Comparison of ENCODE assay signal across 13 cellular contexts in genomic region chr1:93605812-93606512, GRCh38.
A peak's percentile ranks its signal among the peaks of the same experiment; 100 is the strongest.
DNase-seq lines count a peak whose midpoint lies in the region; ATAC-seq, FAIRE-seq and TF ChIP-seq lines count a peak whose summit lies in the region.
"Had no signal": no experiment of that assay in that cellular context is flagged by ENCODE, and none has a peak within 500 bp of the region (broad histone marks: within the 10 kb centered on the region; RNA-seq: fewer than 3 reads in every experiment).

No MANE protein-coding gene starts in this region.

- peaks cover 8% of the 10 kb centered on the region for H3K36me3 Mint-ChIP-seq in Calu3 (ENCODE audit: insufficient read depth, unreplicated experiment)

- WGBS in IMR-90 (ENCODE audit: extremely low coverage in 2 of 2, insufficient read length in 1 of 2), 2 experiments = no CpG with 5 or more reads among the region's 4 CpGs

- no peak overlapping the region for H3K4me3 Mint-ChIP-seq in Calu3 (ENCODE audit: low read depth, unreplicated experiment)
- H3K4me3 Mint-ChIP-seq: CD4-positive, alpha-beta memory T cell; effector memory CD8-positive, alpha-beta T cell had no signal

- H3K4me3 ChIP-seq in IMR-90 (ENCODE audit: insufficient read depth, low read depth, low read length) = no peak overlapping the region
- no peak overlapping the region for H3K4me3 ChIP-seq in bronchial epithelial cell (ENCODE audit: low read depth, low read length)
- H3K4me3 ChIP-seq in left lung = no peak overlapping the region

- POLR2A ChIA-PET in IMR-90 (lab: Charles Lee; ENCODE audit: unreplicated experiment) = interaction anchor here (0.6 kb wide), 1 partner anchor 282 kb away, joined by 7 read pairs; no protein-coding TSS in a partner anchor

- no peak overlapping the region for H3K27ac Mint-ChIP-seq in Calu3 (ENCODE audit: unreplicated experiment)
- H3K27ac Mint-ChIP-seq: CD4-positive, alpha-beta memory T cell; effector memory CD8-positive, alpha-beta T cell had no signal

- no peak overlapping the region for H4K91ac ChIP-seq in IMR-90 (ENCODE audit: insufficient read depth, low read depth, low read length)

- TF ChIP-seq POLR2A in IMR-90 (IDR thresholded peaks at IDR 0.05; ENCODE audit: low read depth, low read length) = no peak

- no peak overlapping the region for H2BK15ac ChIP-seq in IMR-90 (ENCODE audit: low read depth, low read length)

- H3K18ac ChIP-seq in IMR-90 (ENCODE audit: low read depth, low read length) = no peak overlapping the region

- FAIRE-seq in bronchial epithelial cell (lab: Jason Lieb, UNC) = no peak

- no peak overlapping the region for H2AK5ac ChIP-seq in IMR-90 (ENCODE audit: low read depth, low read length)

- in situ Hi-C loops in IMR-90 (cut with MboI; ENCODE audit: low sequenced_read_pairs) = no loop called here

- ATAC-seq in IMR-90 (ENCODE audit: low read depth) = peak; percentile 72
- peak; percentile 37 for ATAC-seq in left lung
- ATAC-seq in GM21737 (IDR thresholded peaks at IDR 0.05; ENCODE audit: unreplicated experiment) = no peak
- ATAC-seq in HG03378 (IDR thresholded peaks at IDR 0.05; ENCODE audit: unreplicated experiment) = no peak
- ATAC-seq: effector memory CD8-positive, alpha-beta T cell had no signal

- intact Hi-C loops in IMR-90 (cut with micrococcal nuclease) (no loop called here), left lung (cut with DNase I) (no loop called here), Calu3 (cut with micrococcal nuclease; ENCODE audit: unreplicated experiment) (no loop called here)

- H3K36me3 ChIP-seq in IMR-90 (ENCODE audit: control insufficient read depth, insufficient read depth, low read length) = no peaks in the 10 kb centered on the region
- H3K36me3 ChIP-seq in bronchial epithelial cell (ENCODE audit: control insufficient read depth, insufficient read depth, low read length) = no peaks in the 10 kb centered on the region
- H3K36me3 ChIP-seq in left lung = no peaks in the 10 kb centered on the region

- peaks cover 92% of the 10 kb centered on the region for H4K20me1 ChIP-seq in IMR-90 (ENCODE audit: insufficient read depth, low read length)

- H2AK9ac ChIP-seq in IMR-90 (replicated peaks; ENCODE audit: low read depth, low read length, poor library complexity) = no peak overlapping the region

- H3K27me3 ChIP-seq in IMR-90 (ENCODE audit: control insufficient read depth, insufficient read depth, low read length) (no peaks in the 10 kb centered on the region), bronchial epithelial cell (ENCODE audit: control insufficient read depth, insufficient read depth, low read length) (no peaks in the 10 kb centered on the region), left lung (no peaks in the 10 kb centered on the region)

- no peak overlapping the region for H2AFZ ChIP-seq in IMR-90 (replicated peaks; ENCODE audit: low read length, poor library complexity)

- dilution Hi-C loops in IMR-90 (cut with HindIII; ENCODE audit: low sequenced_read_pairs, unreplicated experiment) = no loop called here

- no peak overlapping the region for H3K9ac ChIP-seq in IMR-90 (ENCODE audit: low read depth, low read length)

- H3K27ac ChIP-seq in IMR-90 (ENCODE audit: insufficient read depth, low read length) (no peak overlapping the region), left lung (no peak overlapping the region)

- H3K4me1 ChIP-seq in IMR-90 (ENCODE audit: control insufficient read depth, insufficient read depth, low read length) (peaks cover 28% of the 10 kb centered on the region), left lung (peaks cover 7 to 15% of the 10 kb centered on the region in 2 donors)

- no peaks in the 10 kb centered on the region for H3K9me3 ChIP-seq in IMR-90 (ENCODE audit: control insufficient read depth, insufficient read depth, low read length)
- no peaks in the 10 kb centered on the region for H3K9me3 ChIP-seq in left lung

- peaks cover 37 to 97% of the 10 kb centered on the region in 2 experiments for H3K79me1 ChIP-seq in IMR-90 (ENCODE audit: low read depth in 1 of 2, low read length in 2 of 2)

- no peak overlapping the region for H3K56ac ChIP-seq in IMR-90 (ENCODE audit: extremely low read depth, insufficient read depth, low read length)

- TF ChIP-seq RAD21 in IMR-90 (IDR thresholded peaks at IDR 0.05; ENCODE audit: low read length) = no peak

- peak overlapping the region; percentile 67; the same call in 1 of the 2 replicates for H3K4me2 ChIP-seq in IMR-90 (ENCODE audit: low read depth, low read length)

- H2BK5ac ChIP-seq in IMR-90 (ENCODE audit: low read depth, low read length, poor library complexity, severe bottlenecking) = peak overlapping the region; percentile 56

- H4K8ac ChIP-seq in IMR-90 (ENCODE audit: low read depth in 2 of 2, low read length in 2 of 2) = no peak overlapping the region

- no peak overlapping the region for H2BK20ac ChIP-seq in IMR-90 (ENCODE audit: low read depth, low read length)

- no peak for TF ChIP-seq CTCF in IMR-90 (conservative IDR thresholded peaks at IDR 0.05; ENCODE audit: low read depth, low read length)
- no peak for TF ChIP-seq CTCF in bronchial epithelial cell (IDR thresholded peaks at IDR 0.05; ENCODE audit: insufficient read depth, low read length, severe bottlenecking)
- no peak for TF ChIP-seq CTCF in left lung (IDR thresholded peaks at IDR 0.05)
- no peak for TF ChIP-seq CTCF in Calu3 (IDR thresholded peaks at IDR 0.05; ENCODE audit: unreplicated experiment)

- no peak overlapping the region for H2BK120ac ChIP-seq in IMR-90 (ENCODE audit: low read depth, low read length)

- no peaks in the 10 kb centered on the region for H3K27me3 Mint-ChIP-seq in Calu3 (ENCODE audit: unreplicated experiment)

- CTCF ChIA-PET in IMR-90 (lab: Yijun Ruan, JAX) (no interaction called here), Calu3 (lab: Charles Lee) (no interaction called here)

- H3K23ac ChIP-seq in IMR-90 (ENCODE audit: low read depth, low read length) = peak overlapping the region; percentile 34; the same call in 1 of the 2 replicates

- H3K9me3 Mint-ChIP-seq in Calu3 (ENCODE audit: low read depth, unreplicated experiment) = no peaks in the 10 kb centered on the region
- H3K9me3 Mint-ChIP-seq: effector memory CD8-positive, alpha-beta T cell had no signal

- no peak overlapping the region for H4K5ac ChIP-seq in IMR-90 (ENCODE audit: low read depth, low read length)

- peaks cover 49% of the 10 kb centered on the region for H3K4me1 Mint-ChIP-seq in Calu3 (ENCODE audit: low read depth, unreplicated experiment)

- BruUV-seq in IMR-90 (replicated peaks; lab: Mats Ljungman, UMichigan) = no TSS peak
- BruUV-seq in Calu3 (replicated peaks; lab: Mats Ljungman, UMichigan) = no TSS peak

- H3K9me1 ChIP-seq in IMR-90 (ENCODE audit: insufficient read depth, low read length) = peaks cover 54% of the 10 kb centered on the region

- no peak overlapping the region for H3K14ac ChIP-seq in IMR-90 (replicated peaks; ENCODE audit: low read depth, low read length)

- H3K4ac ChIP-seq in IMR-90 (ENCODE audit: low read depth, low read length) = 0 out of 2 replicates have a peak overlapping the region, but pooled peaks have one; percentile 7

- DNase-seq in AG08395 (ENCODE audit: low spot score) (peak; percentile 91), IMR-90 (peak; percentile 97), bronchial epithelial cell (ENCODE audit: low read depth) (peak; percentile 93), left lung (no peak), Calu3 (no peak)
- DNase-seq in stimulated activated CD8-positive, alpha-beta memory T cell treated with anti-CD3 and anti-CD28 coated beads, Interleukin-4, amount 100 ng/mL, for 48 hours = no peak
- DNase-seq: activated T-cell treated with anti-CD3 and anti-CD28 coated beads for 4 hours; CD4-positive, alpha-beta memory T cell; effector memory CD8-positive, alpha-beta T cell; MM.1S; SIG-M5 had no signal

TF ChIP-seq in IMR-90, 13 proteins besides CTCF, POLR2A, EP300 and RAD21:
- TF ChIP-seq ELK1 (IDR thresholded peaks at IDR 0.05; ENCODE audit: borderline replicate concordance, low read depth, low read length) (no peak), SMC3 (IDR thresholded peaks at IDR 0.05; ENCODE audit: low read depth, low read length) (no peak), NFE2L2 (IDR thresholded peaks at IDR 0.05; ENCODE audit: low read depth, low read length) (no peak), USF2 (IDR thresholded peaks at IDR 0.05; ENCODE audit: low read depth, low read length) (peak; percentile 85), RCOR1 (IDR thresholded peaks at IDR 0.05; ENCODE audit: insufficient replicate concordance, low read length) (no peak), CHD1 (IDR thresholded peaks at IDR 0.05; ENCODE audit: low read depth, low read length) (no peak), CEBPB (IDR thresholded peaks at IDR 0.05; ENCODE audit: low read depth, low read length) (peak; percentile 22; the same call in 1 of the 2 replicates), RFX5 (IDR thresholded peaks at IDR 0.05; ENCODE audit: low read depth, low read length) (no peak), BHLHE40 (IDR thresholded peaks at IDR 0.05; ENCODE audit: low read depth, low read length) (peak; percentile 44; the same call in 1 of the 2 replicates), FOS (IDR thresholded peaks at IDR 0.05; ENCODE audit: low read depth, low read length) (peak; percentile 74), MAZ (IDR thresholded peaks at IDR 0.05; ENCODE audit: borderline replicate concordance, low read depth, low read length) (no peak), MAFK (IDR thresholded peaks at IDR 0.05; ENCODE audit: low read depth, low read length) (no peak), MXI1 (IDR thresholded peaks at IDR 0.05; ENCODE audit: borderline replicate concordance, low read depth, low read length) (peak; percentile 38; the same call in 1 of the 2 replicates)

Comparison
In these comparisons a context has a peak if more than half of its experiments do, and no peak if none do; other contexts are left out.
1. DNase-seq: peak in AG08395 (single experiment), IMR-90 (single experiment) and bronchial epithelial cell (single experiment); none in left lung (0 of 2), Calu3 (single experiment) and stimulated activated CD8-positive, alpha-beta memory T cell treated with anti-CD3 and anti-CD28 coated beads, Interleukin-4, amount 100 ng/mL, for 48 hours (single experiment).
2. ATAC-seq: peak in IMR-90 (single experiment) and left lung (single experiment); none in GM21737 (single experiment) and HG03378 (single experiment).